2 cellular contexts compared by ENCODE assay signal in genomic region chr10:49393301-49393700, GRCh38.
TF ChIP-seq lines count a peak whose summit lies in the region.

No MANE protein-coding gene starts in this region.

TF ChIP-seq in A549, 52 proteins besides CTCF, POLR2A, EP300 and RAD21 (continued from another document):
- no peak for TF ChIP-seq HES2 (IDR thresholded peaks at IDR 0.05)
- peak; percentile 35 for TF ChIP-seq MAFK (IDR thresholded peaks at IDR 0.05; ENCODE audit: partially characterized antibody)

TF ChIP-seq in IMR-90, 13 proteins besides CTCF, POLR2A, EP300 and RAD21 (continued from another document):
- TF ChIP-seq USF2 (IDR thresholded peaks at IDR 0.05; ENCODE audit: low read depth, low read length) (no peak), MAZ (IDR thresholded peaks at IDR 0.05; ENCODE audit: borderline replicate concordance, low read depth, low read length) (no peak), MAFK (IDR thresholded peaks at IDR 0.05; ENCODE audit: low read depth, low read length) (0 out of 2 replicates have a peak, but pooled peaks have one; percentile 25), BHLHE40 (IDR thresholded peaks at IDR 0.05; ENCODE audit: low read depth, low read length) (no peak)
TF ChIP-seq in IMR-90: peak in this region for 1.
